8 cellular contexts compared by ENCODE assay signal in genomic region chr7:73213019-73213538, GRCh38.
DNase-seq lines count a peak whose midpoint lies in the region; ATAC-seq and TF ChIP-seq lines count a peak whose summit lies in the region.
"Not testable (repeated sequence)": the region's sequence is repeated elsewhere in the genome, so short reads cannot be mapped to it uniquely, and the experiment has no call there.

No MANE protein-coding gene starts in this region.

- peaks cover 5 to 10% (median 7%) of the 10 kb centered on the region in 10 experiments for H3K4me1 ChIP-seq in BLaER1 treated with 17β-estradiol and CSF1 and Interleukin-3, amounts not matched to agents 10 nM and 100 nM
- H3K4me1 ChIP-seq in RWPE2 (ENCODE audit: insufficient read depth, poor library complexity, severe bottlenecking); gastroesophageal sphincter; left lung: not testable (repeated sequence)

- DNase-seq in RWPE2 (ENCODE audit: low spot score), result peak; percentile 38
- peak; percentile 23 to 85 for DNase-seq in left lung
- peak; percentile 68 for DNase-seq in osteocyte (ENCODE audit: extremely low spot score, unreplicated experiment)
- not testable (repeated sequence) for DNase-seq in stimulated activated naive CD8-positive, alpha-beta T cell treated with anti-CD3 and anti-CD28 coated beads, Interleukin-15, amount 100 ng/mL, for 72 hours

- not testable (repeated sequence) for H3K9me3 ChIP-seq in BLaER1 treated with 17β-estradiol and CSF1 and Interleukin-3, amounts not matched to agents 10 nM and 100 nM (replicated peaks in 1 of 11); RWPE2 (ENCODE audit: severe bottlenecking); gastroesophageal sphincter; left lung

- not testable (repeated sequence) for H3K4me1 Mint-ChIP-seq in osteocyte (ENCODE audit: unreplicated experiment); stimulated activated naive CD8-positive, alpha-beta T cell treated with anti-CD3 and anti-CD28 coated beads, Interleukin-15, amount 100 ng/mL, for 72 hours

- H3K36me3 Mint-ChIP-seq in osteocyte (ENCODE audit: unreplicated experiment), result not testable (repeated sequence)

- ATAC-seq in GM21576 (IDR thresholded peaks at IDR 0.05; ENCODE audit: unreplicated experiment) (peak; percentile 32), HG02798 (IDR thresholded peaks at IDR 0.05; ENCODE audit: poor library complexity, unreplicated experiment) (peak; percentile 43), RWPE2 (ENCODE audit: low read depth) (peak; percentile 26; the same call in 1 of the 3 replicates), gastroesophageal sphincter (peak; percentile 34), left lung (peak; percentile 38)
- peak; percentile 41 for ATAC-seq in stimulated activated naive CD8-positive, alpha-beta T cell treated with anti-CD3 and anti-CD28 coated beads, Interleukin-15, amount 100 ng/mL, for 72 hours

- not testable (repeated sequence) for H4K20me1 ChIP-seq in BLaER1 treated with 17β-estradiol and CSF1 and Interleukin-3, amounts not matched to agents 10 nM and 100 nM

- H3K4me2 ChIP-seq in BLaER1 treated with 17β-estradiol and CSF1 and Interleukin-3, amounts not matched to agents 10 nM and 100 nM, result not testable (repeated sequence)

- H3K4me3 ChIP-seq in BLaER1 treated with 17β-estradiol and CSF1 and Interleukin-3, amounts not matched to agents 10 nM and 100 nM; RWPE2 (ENCODE audit: severe bottlenecking); gastroesophageal sphincter; left lung: not testable (repeated sequence)

- intact Hi-C loops in left lung (cut with DNase I), result not testable (repeated sequence)

- H3K27me3 Mint-ChIP-seq in osteocyte (ENCODE audit: unreplicated experiment); stimulated activated naive CD8-positive, alpha-beta T cell treated with anti-CD3 and anti-CD28 coated beads, Interleukin-15, amount 100 ng/mL, for 72 hours: not testable (repeated sequence)

- H3K36me3 ChIP-seq in BLaER1 treated with 17β-estradiol and CSF1 and Interleukin-3, amounts not matched to agents 10 nM and 100 nM; RWPE2 (ENCODE audit: low read depth); gastroesophageal sphincter; left lung: not testable (repeated sequence)

- peak overlapping the region in 8 of 11 experiments; percentile 46 to 64 (median 59); a peak in 8 of 22 replicates for H3K9ac ChIP-seq in BLaER1 treated with 17β-estradiol and CSF1 and Interleukin-3, amounts not matched to agents 10 nM and 100 nM

- not testable (repeated sequence) for TF ChIP-seq POLR2A in gastroesophageal sphincter (IDR thresholded peaks at IDR 0.05)

- 40% methylated on average over 1 of the region's 10 CpGs; no CpG with 5 or more reads in 1 of the 2 donors for WGBS in gastroesophageal sphincter (ENCODE audit: low coverage in 1 of 2), 2 donors

- H3K27ac Mint-ChIP-seq in osteocyte (ENCODE audit: unreplicated experiment), result not testable (repeated sequence)
- H3K27ac Mint-ChIP-seq in stimulated activated naive CD8-positive, alpha-beta T cell treated with anti-CD3 and anti-CD28 coated beads, Interleukin-15, amount 100 ng/mL, for 72 hours, result peak overlapping the region in 1 of 2 donors; percentile 67

- not testable (repeated sequence) for H3K9me3 Mint-ChIP-seq in osteocyte (ENCODE audit: unreplicated experiment); stimulated activated naive CD8-positive, alpha-beta T cell treated with anti-CD3 and anti-CD28 coated beads, Interleukin-15, amount 100 ng/mL, for 72 hours

- peak overlapping the region in 9 of 11 experiments; percentile 52 to 77 (median 74); a peak in 18 of 22 replicates for H3K27ac ChIP-seq in BLaER1 treated with 17β-estradiol and CSF1 and Interleukin-3, amounts not matched to agents 10 nM and 100 nM
- H3K27ac ChIP-seq in RWPE2 (ENCODE audit: poor library complexity, severe bottlenecking); gastroesophageal sphincter: not testable (repeated sequence)
- H3K27ac ChIP-seq in left lung, result peak overlapping the region in 1 of 2 donors; percentile 70

- TF ChIP-seq EP300 in gastroesophageal sphincter (IDR thresholded peaks at IDR 0.05), result not testable (repeated sequence)

- TF ChIP-seq CTCF in RWPE2 (IDR thresholded peaks at IDR 0.05; ENCODE audit: poor library complexity, severe bottlenecking); gastroesophageal sphincter (IDR thresholded peaks at IDR 0.05); left lung (IDR thresholded peaks at IDR 0.05); osteocyte (IDR thresholded peaks at IDR 0.05): not testable (repeated sequence)

- H3K27me3 ChIP-seq in BLaER1 treated with 17β-estradiol and CSF1 and Interleukin-3, amounts not matched to agents 10 nM and 100 nM; RWPE2 (ENCODE audit: insufficient read depth, poor library complexity, severe bottlenecking); gastroesophageal sphincter; left lung: not testable (repeated sequence)

- H3K4me3 Mint-ChIP-seq in osteocyte (ENCODE audit: unreplicated experiment); stimulated activated naive CD8-positive, alpha-beta T cell treated with anti-CD3 and anti-CD28 coated beads, Interleukin-15, amount 100 ng/mL, for 72 hours: not testable (repeated sequence)
